In the genomic region with DNA sequence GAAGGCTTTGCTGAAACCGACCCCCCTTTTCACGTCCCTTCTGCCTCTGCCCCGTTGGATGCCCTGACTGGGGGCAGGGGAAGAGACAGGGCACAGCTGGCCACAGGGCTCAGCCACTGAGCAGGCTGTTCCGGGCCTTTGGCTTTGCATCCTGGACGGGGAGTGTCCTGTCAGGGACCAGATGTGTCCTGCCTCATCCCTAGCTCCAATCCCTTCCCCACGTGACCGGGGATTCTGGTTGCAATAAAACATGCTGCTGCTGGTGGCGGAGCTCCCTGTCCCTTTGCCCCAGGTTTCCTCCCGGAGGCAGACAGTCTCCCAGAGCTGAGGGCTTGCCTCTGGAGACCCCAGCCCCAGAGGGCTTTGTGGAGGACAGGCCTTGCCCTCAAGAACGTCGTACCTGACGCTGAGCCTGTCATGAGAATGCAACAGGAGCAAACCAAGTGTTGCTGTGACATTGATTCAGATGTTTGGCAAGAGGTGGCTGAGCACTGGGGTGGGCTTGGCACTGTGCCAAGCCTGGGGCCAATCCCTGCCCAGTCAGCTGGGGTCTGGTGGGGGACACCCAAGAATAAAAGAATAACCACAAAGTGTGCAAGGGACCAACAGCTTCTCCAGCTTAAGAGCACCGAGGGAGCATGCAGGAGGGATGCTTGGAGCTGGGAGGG, we compare ENCODE assay signal across 1 cellular context.
A peak's percentile ranks its signal among the peaks of the same experiment; 100 is the strongest.
TF ChIP-seq lines count a peak whose summit lies in the region.

No MANE protein-coding gene starts in this region.

TF ChIP-seq in K562, 482 proteins besides CTCF, POLR2A, EP300 and RAD21:
- TF ChIP-seq, protein P1, sequence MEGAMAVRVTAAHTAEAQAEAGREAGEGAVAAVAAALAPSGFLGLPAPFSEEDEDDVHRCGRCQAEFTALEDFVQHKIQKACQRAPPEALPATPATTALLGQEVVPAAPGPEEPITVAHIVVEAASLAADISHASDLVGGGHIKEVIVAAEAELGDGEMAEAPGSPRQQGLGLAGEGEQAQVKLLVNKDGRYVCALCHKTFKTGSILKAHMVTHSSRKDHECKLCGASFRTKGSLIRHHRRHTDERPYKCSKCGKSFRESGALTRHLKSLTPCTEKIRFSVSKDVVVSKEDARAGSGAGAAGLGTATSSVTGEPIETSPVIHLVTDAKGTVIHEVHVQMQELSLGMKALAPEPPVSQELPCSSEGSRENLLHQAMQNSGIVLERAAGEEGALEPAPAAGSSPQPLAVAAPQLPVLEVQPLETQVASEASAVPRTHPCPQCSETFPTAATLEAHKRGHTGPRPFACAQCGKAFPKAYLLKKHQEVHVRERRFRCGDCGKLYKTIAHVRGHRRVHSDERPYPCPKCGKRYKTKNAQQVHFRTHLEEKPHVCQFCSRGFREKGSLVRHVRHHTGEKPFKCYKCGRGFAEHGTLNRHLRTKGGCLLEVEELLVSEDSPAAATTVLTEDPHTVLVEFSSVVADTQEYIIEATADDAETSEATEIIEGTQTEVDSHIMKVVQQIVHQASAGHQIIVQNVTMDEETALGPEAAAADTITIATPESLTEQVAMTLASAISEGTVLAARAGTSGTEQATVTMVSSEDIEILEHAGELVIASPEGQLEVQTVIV (CRISPR knock-in tag; IDR thresholded peaks at IDR 0.05; ENCODE audit: borderline replicate concordance), result no peak
- TF ChIP-seq CAMTA2 (CRISPR knock-in tag; conservative IDR thresholded peaks at IDR 0.05) (no peak), RBFOX2 (IDR thresholded peaks at IDR 0.05; ENCODE audit: low read depth, low read length) (0 out of 2 replicates have a peak, but pooled peaks have one; percentile 16), PML (IDR thresholded peaks at IDR 0.05; ENCODE audit: low read length) (0 out of 2 replicates have a peak, but pooled peaks have one; percentile 24), EP400 (IDR thresholded peaks at IDR 0.05) (no peak), HNRNPUL1 (IDR thresholded peaks at IDR 0.05; ENCODE audit: low read length) (no peak), NFIC (IDR thresholded peaks at IDR 0.05) (peak; percentile 98), RFX1 (IDR thresholded peaks at IDR 0.05) (no peak), NFIX (CRISPR knock-in tag; IDR thresholded peaks at IDR 0.05; ENCODE audit: low read depth) (peak; percentile 95), SNRNP70 (optimal IDR thresholded peaks at IDR 0.05; ENCODE audit: low read depth, low read length) (no peak), SIN3A (IDR thresholded peaks at IDR 0.05; ENCODE audit: borderline replicate concordance in 2 of 2, control insufficient read depth in 1 of 2, low read depth in 2 of 2, low read length in 2 of 2) (no peak)
- TF ChIP-seq, protein P2, sequence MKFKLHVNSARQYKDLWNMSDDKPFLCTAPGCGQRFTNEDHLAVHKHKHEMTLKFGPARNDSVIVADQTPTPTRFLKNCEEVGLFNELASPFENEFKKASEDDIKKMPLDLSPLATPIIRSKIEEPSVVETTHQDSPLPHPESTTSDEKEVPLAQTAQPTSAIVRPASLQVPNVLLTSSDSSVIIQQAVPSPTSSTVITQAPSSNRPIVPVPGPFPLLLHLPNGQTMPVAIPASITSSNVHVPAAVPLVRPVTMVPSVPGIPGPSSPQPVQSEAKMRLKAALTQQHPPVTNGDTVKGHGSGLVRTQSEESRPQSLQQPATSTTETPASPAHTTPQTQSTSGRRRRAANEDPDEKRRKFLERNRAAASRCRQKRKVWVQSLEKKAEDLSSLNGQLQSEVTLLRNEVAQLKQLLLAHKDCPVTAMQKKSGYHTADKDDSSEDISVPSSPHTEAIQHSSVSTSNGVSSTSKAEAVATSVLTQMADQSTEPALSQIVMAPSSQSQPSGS (CRISPR knock-in tag; IDR thresholded peaks at IDR 0.05), result no peak
- TF ChIP-seq, protein P3, sequence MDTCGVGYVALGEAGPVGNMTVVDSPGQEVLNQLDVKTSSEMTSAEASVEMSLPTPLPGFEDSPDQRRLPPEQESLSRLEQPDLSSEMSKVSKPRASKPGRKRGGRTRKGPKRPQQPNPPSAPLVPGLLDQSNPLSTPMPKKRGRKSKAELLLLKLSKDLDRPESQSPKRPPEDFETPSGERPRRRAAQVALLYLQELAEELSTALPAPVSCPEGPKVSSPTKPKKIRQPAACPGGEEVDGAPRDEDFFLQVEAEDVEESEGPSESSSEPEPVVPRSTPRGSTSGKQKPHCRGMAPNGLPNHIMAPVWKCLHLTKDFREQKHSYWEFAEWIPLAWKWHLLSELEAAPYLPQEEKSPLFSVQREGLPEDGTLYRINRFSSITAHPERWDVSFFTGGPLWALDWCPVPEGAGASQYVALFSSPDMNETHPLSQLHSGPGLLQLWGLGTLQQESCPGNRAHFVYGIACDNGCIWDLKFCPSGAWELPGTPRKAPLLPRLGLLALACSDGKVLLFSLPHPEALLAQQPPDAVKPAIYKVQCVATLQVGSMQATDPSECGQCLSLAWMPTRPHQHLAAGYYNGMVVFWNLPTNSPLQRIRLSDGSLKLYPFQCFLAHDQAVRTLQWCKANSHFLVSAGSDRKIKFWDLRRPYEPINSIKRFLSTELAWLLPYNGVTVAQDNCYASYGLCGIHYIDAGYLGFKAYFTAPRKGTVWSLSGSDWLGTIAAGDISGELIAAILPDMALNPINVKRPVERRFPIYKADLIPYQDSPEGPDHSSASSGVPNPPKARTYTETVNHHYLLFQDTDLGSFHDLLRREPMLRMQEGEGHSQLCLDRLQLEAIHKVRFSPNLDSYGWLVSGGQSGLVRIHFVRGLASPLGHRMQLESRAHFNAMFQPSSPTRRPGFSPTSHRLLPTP (IDR thresholded peaks at IDR 0.05; ENCODE audit: borderline replicate concordance, extremely low read depth, insufficient read length), result no peak
- TF ChIP-seq, protein P4, sequence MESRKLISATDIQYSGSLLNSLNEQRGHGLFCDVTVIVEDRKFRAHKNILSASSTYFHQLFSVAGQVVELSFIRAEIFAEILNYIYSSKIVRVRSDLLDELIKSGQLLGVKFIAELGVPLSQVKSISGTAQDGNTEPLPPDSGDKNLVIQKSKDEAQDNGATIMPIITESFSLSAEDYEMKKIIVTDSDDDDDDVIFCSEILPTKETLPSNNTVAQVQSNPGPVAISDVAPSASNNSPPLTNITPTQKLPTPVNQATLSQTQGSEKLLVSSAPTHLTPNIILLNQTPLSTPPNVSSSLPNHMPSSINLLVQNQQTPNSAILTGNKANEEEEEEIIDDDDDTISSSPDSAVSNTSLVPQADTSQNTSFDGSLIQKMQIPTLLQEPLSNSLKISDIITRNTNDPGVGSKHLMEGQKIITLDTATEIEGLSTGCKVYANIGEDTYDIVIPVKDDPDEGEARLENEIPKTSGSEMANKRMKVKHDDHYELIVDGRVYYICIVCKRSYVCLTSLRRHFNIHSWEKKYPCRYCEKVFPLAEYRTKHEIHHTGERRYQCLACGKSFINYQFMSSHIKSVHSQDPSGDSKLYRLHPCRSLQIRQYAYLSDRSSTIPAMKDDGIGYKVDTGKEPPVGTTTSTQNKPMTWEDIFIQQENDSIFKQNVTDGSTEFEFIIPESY (CRISPR knock-in tag; IDR thresholded peaks at IDR 0.05), result no peak
